1 cellular context compared by ENCODE assay signal in the genomic region with DNA sequence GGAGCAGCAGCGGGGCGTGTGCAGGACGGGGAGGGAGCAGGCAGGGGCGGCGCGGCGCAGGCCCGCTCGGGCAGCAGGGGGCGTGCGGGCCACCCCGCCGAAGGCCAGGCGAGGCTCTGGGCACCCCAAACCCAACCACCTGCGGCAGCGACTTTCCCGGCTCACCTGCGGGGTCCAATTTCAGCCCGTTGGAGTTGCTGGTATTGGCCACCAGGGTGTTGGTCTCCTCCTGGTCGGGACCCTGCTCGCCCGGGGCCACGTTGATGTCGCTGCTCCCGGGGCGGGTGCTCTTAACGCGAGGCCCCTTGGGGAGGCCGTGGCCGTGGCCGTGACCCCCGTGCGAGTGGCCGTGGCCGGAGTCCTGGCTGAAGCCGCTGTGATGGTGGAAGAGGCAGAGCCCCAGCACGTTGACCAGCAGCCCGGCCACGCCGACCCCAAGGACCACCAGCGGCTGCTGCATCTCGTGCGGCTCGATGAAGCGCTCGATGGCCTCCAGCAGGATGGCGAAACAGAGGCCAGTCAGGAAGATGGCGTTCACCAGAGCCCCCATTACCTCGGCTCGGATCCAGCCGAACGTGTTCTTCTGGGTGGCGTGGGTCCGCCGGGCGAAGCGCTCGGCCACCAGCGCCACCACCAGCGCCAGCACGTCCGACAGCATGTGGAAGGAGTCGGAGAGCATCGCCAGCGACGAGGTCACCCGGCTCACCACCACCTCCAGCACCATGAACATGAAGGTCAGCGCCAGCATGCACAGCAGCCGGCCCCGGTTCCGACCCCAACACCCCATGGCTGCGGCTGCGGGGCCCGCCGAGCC.
TF ChIP-seq lines count a peak whose summit lies in the region.

No MANE protein-coding gene starts in this region.

TF ChIP-seq in HEK293, 187 proteins besides CTCF, POLR2A, EP300 and RAD21 (continued from another document):
- TF ChIP-seq, protein P1, sequence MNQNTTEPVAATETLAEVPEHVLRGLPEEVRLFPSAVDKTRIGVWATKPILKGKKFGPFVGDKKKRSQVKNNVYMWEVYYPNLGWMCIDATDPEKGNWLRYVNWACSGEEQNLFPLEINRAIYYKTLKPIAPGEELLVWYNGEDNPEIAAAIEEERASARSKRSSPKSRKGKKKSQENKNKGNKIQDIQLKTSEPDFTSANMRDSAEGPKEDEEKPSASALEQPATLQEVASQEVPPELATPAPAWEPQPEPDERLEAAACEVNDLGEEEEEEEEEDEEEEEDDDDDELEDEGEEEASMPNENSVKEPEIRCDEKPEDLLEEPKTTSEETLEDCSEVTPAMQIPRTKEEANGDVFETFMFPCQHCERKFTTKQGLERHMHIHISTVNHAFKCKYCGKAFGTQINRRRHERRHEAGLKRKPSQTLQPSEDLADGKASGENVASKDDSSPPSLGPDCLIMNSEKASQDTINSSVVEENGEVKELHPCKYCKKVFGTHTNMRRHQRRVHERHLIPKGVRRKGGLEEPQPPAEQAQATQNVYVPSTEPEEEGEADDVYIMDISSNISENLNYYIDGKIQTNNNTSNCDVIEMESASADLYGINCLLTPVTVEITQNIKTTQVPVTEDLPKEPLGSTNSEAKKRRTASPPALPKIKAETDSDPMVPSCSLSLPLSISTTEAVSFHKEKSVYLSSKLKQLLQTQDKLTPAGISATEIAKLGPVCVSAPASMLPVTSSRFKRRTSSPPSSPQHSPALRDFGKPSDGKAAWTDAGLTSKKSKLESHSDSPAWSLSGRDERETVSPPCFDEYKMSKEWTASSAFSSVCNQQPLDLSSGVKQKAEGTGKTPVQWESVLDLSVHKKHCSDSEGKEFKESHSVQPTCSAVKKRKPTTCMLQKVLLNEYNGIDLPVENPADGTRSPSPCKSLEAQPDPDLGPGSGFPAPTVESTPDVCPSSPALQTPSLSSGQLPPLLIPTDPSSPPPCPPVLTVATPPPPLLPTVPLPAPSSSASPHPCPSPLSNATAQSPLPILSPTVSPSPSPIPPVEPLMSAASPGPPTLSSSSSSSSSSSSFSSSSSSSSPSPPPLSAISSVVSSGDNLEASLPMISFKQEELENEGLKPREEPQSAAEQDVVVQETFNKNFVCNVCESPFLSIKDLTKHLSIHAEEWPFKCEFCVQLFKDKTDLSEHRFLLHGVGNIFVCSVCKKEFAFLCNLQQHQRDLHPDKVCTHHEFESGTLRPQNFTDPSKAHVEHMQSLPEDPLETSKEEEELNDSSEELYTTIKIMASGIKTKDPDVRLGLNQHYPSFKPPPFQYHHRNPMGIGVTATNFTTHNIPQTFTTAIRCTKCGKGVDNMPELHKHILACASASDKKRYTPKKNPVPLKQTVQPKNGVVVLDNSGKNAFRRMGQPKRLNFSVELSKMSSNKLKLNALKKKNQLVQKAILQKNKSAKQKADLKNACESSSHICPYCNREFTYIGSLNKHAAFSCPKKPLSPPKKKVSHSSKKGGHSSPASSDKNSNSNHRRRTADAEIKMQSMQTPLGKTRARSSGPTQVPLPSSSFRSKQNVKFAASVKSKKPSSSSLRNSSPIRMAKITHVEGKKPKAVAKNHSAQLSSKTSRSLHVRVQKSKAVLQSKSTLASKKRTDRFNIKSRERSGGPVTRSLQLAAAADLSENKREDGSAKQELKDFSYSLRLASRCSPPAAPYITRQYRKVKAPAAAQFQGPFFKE (tag by site-specific recombination; IDR thresholded peaks at IDR 0.05; ENCODE audit: borderline replicate concordance), result peak; percentile 89; the same call in 1 of the 2 replicates
- TF ChIP-seq TCF7L2 (IDR thresholded peaks at IDR 0.05; ENCODE audit: borderline replicate concordance, low read depth, low read length) (no peak), ZNF155 (tag by site-specific recombination; IDR thresholded peaks at IDR 0.05) (no peak), SP7 (tag by site-specific recombination; IDR thresholded peaks at IDR 0.05) (peak; percentile 53; the same call in 1 of the 2 replicates), ZNF341 (tag by site-specific recombination; IDR thresholded peaks at IDR 0.05; ENCODE audit: low read depth) (peak; percentile 78), ZNF239 (tag by site-specific recombination; IDR thresholded peaks at IDR 0.05) (no peak), OVOL3 (tag by site-specific recombination; IDR thresholded peaks at IDR 0.05) (no peak), ZNF132 (tag by site-specific recombination; IDR thresholded peaks at IDR 0.05; ENCODE audit: borderline replicate concordance) (no peak), GLIS1 (tag by site-specific recombination; IDR thresholded peaks at IDR 0.05) (peak; percentile 58; the same call in 1 of the 2 replicates), GLI4 (tag by site-specific recombination; IDR thresholded peaks at IDR 0.05) (0 out of 2 replicates have a peak, but pooled peaks have one; percentile 56), BCL11A (tag by site-specific recombination; IDR thresholded peaks at IDR 0.05; ENCODE audit: low read depth) (peak; percentile 64; the same call in 1 of the 2 replicates), KLF16 (tag by site-specific recombination; IDR thresholded peaks at IDR 0.05) (peak; percentile 23; the same call in 1 of the 2 replicates), ZNF423 (tag by site-specific recombination; IDR thresholded peaks at IDR 0.05) (0 out of 2 replicates have a peak, but pooled peaks have one; percentile 28), ZBTB17 (tag by site-specific recombination; IDR thresholded peaks at IDR 0.05) (peak; percentile 20), ZBTB48 (tag by site-specific recombination; IDR thresholded peaks at IDR 0.05) (peak; percentile 64), KLF9 (tag by site-specific recombination; IDR thresholded peaks at IDR 0.05; ENCODE audit: low read depth) (peak; percentile 80), ZBTB8A (tag by site-specific recombination; IDR thresholded peaks at IDR 0.05) (peak; percentile 92), ZNF2 (tag by site-specific recombination; IDR thresholded peaks at IDR 0.05) (peak; percentile 78; the same call in 1 of the 2 replicates), YY1 (tag by site-specific recombination; IDR thresholded peaks at IDR 0.05) (peak; percentile 89)
- TF ChIP-seq, protein P2, sequence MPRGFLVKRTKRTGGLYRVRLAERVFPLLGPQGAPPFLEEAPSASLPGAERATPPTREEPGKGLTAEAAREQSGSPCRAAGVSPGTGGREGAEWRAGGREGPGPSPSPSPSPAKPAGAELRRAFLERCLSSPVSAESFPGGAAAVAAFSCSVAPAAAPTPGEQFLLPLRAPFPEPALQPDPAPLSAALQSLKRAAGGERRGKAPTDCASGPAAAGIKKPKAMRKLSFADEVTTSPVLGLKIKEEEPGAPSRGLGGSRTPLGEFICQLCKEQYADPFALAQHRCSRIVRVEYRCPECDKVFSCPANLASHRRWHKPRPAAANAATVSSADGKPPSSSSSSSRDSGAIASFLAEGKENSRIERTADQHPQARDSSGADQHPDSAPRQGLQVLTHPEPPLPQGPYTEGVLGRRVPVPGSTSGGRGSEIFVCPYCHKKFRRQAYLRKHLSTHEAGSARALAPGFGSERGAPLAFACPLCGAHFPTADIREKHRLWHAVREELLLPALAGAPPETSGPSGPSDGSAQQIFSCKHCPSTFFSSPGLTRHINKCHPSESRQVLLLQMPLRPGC (tag by site-specific recombination; IDR thresholded peaks at IDR 0.05), result no peak
- TF ChIP-seq, protein P3, sequence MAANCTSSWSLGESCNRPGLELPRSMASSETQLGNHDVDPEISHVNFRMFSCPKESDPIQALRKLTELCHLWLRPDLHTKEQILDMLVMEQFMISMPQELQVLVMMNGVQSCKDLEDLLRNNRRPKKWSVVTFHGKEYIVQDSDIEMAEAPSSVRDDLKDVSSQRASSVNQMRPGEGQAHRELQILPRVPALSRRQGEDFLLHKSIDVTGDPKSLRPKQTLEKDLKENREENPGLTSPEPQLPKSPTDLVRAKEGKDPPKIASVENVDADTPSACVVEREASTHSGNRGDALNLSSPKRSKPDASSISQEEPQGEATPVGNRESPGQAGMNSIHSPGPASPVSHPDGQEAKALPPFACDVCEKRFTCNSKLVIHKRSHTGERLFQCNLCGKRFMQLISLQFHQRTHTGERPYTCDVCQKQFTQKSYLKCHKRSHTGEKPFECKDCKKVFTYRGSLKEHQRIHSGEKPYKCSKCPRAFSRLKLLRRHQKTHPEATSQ (tag by site-specific recombination; IDR thresholded peaks at IDR 0.05), result 0 out of 2 replicates have a peak, but pooled peaks have one; percentile 14
- TF ChIP-seq, protein P4, sequence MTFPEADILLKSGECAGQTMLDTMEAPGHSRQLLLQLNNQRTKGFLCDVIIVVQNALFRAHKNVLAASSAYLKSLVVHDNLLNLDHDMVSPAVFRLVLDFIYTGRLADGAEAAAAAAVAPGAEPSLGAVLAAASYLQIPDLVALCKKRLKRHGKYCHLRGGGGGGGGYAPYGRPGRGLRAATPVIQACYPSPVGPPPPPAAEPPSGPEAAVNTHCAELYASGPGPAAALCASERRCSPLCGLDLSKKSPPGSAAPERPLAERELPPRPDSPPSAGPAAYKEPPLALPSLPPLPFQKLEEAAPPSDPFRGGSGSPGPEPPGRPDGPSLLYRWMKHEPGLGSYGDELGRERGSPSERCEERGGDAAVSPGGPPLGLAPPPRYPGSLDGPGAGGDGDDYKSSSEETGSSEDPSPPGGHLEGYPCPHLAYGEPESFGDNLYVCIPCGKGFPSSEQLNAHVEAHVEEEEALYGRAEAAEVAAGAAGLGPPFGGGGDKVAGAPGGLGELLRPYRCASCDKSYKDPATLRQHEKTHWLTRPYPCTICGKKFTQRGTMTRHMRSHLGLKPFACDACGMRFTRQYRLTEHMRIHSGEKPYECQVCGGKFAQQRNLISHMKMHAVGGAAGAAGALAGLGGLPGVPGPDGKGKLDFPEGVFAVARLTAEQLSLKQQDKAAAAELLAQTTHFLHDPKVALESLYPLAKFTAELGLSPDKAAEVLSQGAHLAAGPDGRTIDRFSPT (tag by site-specific recombination; IDR thresholded peaks at IDR 0.05), result peak; percentile 64; the same call in 1 of the 2 replicates
- TF ChIP-seq, protein P5, sequence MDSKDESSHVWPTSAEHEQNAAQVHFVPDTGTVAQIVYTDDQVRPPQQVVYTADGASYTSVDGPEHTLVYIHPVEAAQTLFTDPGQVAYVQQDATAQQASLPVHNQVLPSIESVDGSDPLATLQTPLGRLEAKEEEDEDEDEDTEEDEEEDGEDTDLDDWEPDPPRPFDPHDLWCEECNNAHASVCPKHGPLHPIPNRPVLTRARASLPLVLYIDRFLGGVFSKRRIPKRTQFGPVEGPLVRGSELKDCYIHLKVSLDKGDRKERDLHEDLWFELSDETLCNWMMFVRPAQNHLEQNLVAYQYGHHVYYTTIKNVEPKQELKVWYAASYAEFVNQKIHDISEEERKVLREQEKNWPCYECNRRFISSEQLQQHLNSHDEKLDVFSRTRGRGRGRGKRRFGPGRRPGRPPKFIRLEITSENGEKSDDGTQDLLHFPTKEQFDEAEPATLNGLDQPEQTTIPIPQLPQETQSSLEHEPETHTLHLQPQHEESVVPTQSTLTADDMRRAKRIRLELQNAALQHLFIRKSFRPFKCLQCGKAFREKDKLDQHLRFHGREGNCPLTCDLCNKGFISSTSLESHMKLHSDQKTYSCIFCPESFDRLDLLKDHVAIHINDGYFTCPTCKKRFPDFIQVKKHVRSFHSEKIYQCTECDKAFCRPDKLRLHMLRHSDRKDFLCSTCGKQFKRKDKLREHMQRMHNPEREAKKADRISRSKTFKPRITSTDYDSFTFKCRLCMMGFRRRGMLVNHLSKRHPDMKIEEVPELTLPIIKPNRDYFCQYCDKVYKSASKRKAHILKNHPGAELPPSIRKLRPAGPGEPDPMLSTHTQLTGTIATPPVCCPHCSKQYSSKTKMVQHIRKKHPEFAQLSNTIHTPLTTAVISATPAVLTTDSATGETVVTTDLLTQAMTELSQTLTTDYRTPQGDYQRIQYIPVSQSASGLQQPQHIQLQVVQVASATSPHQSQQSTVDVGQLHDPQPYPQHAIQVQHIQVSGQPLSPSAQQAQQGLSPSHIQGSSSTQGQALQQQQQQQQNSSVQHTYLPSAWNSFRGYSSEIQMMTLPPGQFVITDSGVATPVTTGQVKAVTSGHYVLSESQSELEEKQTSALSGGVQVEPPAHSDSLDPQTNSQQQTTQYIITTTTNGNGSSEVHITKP (tag by site-specific recombination; IDR thresholded peaks at IDR 0.05), result peak; percentile 72
